Comparison of ENCODE assay signal across 17 cellular contexts in genomic region chrX:126900937-126901336, GRCh38.
"Had no signal": no experiment of that assay in that cellular context is flagged by ENCODE, and none has a peak within 500 bp of the region (broad histone marks: within the 10 kb centered on the region; RNA-seq: fewer than 3 reads in every experiment).

No MANE protein-coding gene starts in this region.

- H3K27ac ChIP-seq: colonic mucosa, esophagus squamous epithelium, lower lobe of right lung, pancreas, right lobe of liver, tibial artery, upper lobe of left lung, uterus had no signal

- H3K36me3 ChIP-seq: colonic mucosa, esophagus squamous epithelium, lower lobe of right lung, pancreas, right lobe of liver, tibial artery, upper lobe of left lung, uterus had no signal

- H3K27me3 ChIP-seq: colonic mucosa, esophagus squamous epithelium, pancreas, right lobe of liver, tibial artery, upper lobe of left lung, uterus had no signal

- H3K4me1 ChIP-seq: colonic mucosa, esophagus squamous epithelium, lower lobe of right lung, pancreas, right lobe of liver, tibial artery, upper lobe of left lung, uterus had no signal

- H3K9me3 ChIP-seq: colonic mucosa, esophagus squamous epithelium, lower lobe of right lung, pancreas, right lobe of liver, tibial artery, upper lobe of left lung, uterus had no signal

- ATAC-seq: lower lobe of right lung; natural killer cell; pancreas; right lobe of liver; stimulated activated memory B cell treated with anti-CD40 and anti-IgM and Interleukin-4, amounts not matched to agents 10 μg/mL and 1 μg/mL and 100 μg/mL, for 72 hours had no signal

- H3K4me3 ChIP-seq: colonic mucosa, esophagus squamous epithelium, lower lobe of right lung, pancreas, right lobe of liver, tibial artery, upper lobe of left lung, uterus had no signal

- DNase-seq: colonic mucosa; dermis blood vessel endothelial cell; esophagus squamous epithelium; foreskin fibroblast; head of caudate nucleus; hippocampal formation; kidney glomerular epithelial cell; lower lobe of right lung; natural killer cell; nucleus accumbens; pancreas; right lobe of liver; stimulated activated CD4-positive, alpha-beta T cell treated with anti-CD3 and anti-CD28 coated beads, Interleukin-4, amount 100 ng/mL, for 24 hours; tibial artery; upper lobe of left lung; uterus had no signal
